Comparison of ENCODE assay signal across 22 cellular contexts in the genomic region with DNA sequence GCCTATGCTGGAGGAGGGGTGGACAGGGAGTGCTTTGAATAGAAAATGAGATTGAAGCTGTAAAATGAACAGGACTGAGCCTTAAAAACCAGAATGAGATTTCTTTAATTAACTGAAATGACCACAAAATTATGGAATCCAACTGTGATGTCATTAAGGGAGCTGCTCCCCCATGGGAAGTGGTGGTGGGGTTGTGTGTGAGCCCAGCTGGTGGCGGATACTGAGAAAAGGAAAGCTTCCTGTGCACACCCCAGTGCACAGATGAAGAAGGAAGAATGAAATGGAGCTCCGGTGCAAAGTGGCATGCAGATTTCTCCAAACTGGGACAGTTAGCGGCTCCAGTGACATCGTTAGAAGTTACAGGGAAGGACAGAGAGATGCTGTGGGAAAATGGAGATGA.
"Had no signal": no experiment of that assay in that cellular context is flagged by ENCODE, and none has a peak within 500 bp of the region (broad histone marks: within the 10 kb centered on the region; RNA-seq: fewer than 3 reads in every experiment).

No MANE protein-coding gene starts in this region.

- H3K4me3 Mint-ChIP-seq: activated CD4-positive, alpha-beta memory T cell treated with anti-CD3 and anti-CD28 coated beads for 36 hours; activated naive CD4-positive, alpha-beta T cell treated with anti-CD3 and anti-CD28 coated beads for 36 hours; memory B cell; WTC11 had no signal

- H3K27me3 ChIP-seq: body of pancreas, pancreas had no signal

- H3K4me1 ChIP-seq: body of pancreas, pancreas, tibial artery had no signal

- H3K9me3 ChIP-seq: body of pancreas, pancreas, tibial artery had no signal

- DNase-seq: activated CD4-positive, alpha-beta memory T cell treated with anti-CD3 and anti-CD28 coated beads for 36 hours; activated CD4-positive, alpha-beta T cell treated with anti-CD3 and anti-CD28 coated beads for 4 hours; activated naive CD4-positive, alpha-beta T cell treated with anti-CD3 and anti-CD28 coated beads for 36 hours; activated T-cell treated with anti-CD3 and anti-CD28 coated beads, Interleukin-2, amount 50 U/mL, for 1 hour; erythroblast; head of caudate nucleus; pancreas; stimulated activated CD4-positive, alpha-beta T cell treated with anti-CD3 and anti-CD28 coated beads, Interleukin-12 subunit alpha, Interleukin-12 subunit beta, amount 100 ng/mL, for 4 hours; stimulated activated CD4-positive, alpha-beta T cell treated with anti-CD3 and anti-CD28 coated beads, Interleukin-1b, Interleukin-23, amount 100 ng/mL, for 48 hours; stimulated activated CD8-positive, alpha-beta memory T cell treated with anti-CD3 and anti-CD28 coated beads, Interleukin-4, amount 100 ng/mL, for 48 hours; stimulated activated naive CD4-positive, alpha-beta T cell; SW 1271; T-helper 2 cell had no signal

- FAIRE-seq: endometrium, frontal cortex, pancreas, urothelium cell line had no signal

- ATAC-seq: body of pancreas, WTC11 had no signal

- H3K4me1 Mint-ChIP-seq: memory B cell had no signal

- H3K27ac Mint-ChIP-seq: activated CD4-positive, alpha-beta memory T cell treated with anti-CD3 and anti-CD28 coated beads for 36 hours; activated naive CD4-positive, alpha-beta T cell treated with anti-CD3 and anti-CD28 coated beads for 36 hours; activated T-helper 2 cell treated with anti-CD3 and anti-CD28 coated beads, Interferon-gamma antibody, Interleukin-2, Interleukin-4, amounts not matched to agents 10 μg/mL and 5 μg/mL and 100 μg/mL, durations not matched to agents 14 hours and 24 hours and 36 hours; memory B cell had no signal

- H3K36me3 ChIP-seq: pancreas, tibial artery had no signal

- H3K27ac ChIP-seq: body of pancreas, pancreas, tibial artery had no signal

- H3K4me3 ChIP-seq: body of pancreas, coronary artery, pancreas, tibial artery had no signal

- H3K9me3 Mint-ChIP-seq: activated CD4-positive, alpha-beta memory T cell treated with anti-CD3 and anti-CD28 coated beads for 36 hours; activated naive CD4-positive, alpha-beta T cell treated with anti-CD3 and anti-CD28 coated beads for 36 hours; activated T-helper 2 cell treated with anti-CD3 and anti-CD28 coated beads, Interferon-gamma antibody, Interleukin-2, Interleukin-4, amounts not matched to agents 10 μg/mL and 5 μg/mL and 100 μg/mL, durations not matched to agents 14 hours and 24 hours and 36 hours; memory B cell had no signal

- H3K36me3 Mint-ChIP-seq: activated CD4-positive, alpha-beta memory T cell treated with anti-CD3 and anti-CD28 coated beads for 36 hours; memory B cell had no signal
